ENCODE assay signal across 12 cellular contexts in the genomic region with DNA sequence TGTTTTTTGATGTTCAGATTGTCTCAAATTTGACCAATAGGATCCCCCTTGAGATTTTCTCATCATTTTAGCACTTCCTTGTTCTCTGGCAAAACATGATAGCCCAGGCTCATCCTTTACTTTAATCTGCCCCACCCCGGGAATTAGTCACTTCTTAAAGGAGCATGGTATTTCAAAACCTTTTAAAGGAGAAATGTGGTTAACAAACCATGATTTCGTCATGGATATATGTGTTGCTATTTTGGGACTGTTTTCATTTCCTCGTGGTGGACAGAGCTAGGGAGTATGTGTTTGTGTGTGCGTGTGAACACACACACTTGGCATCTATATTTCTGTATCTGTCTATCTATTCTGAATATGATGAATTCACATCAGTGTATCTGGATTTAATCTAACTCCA.
DNase-seq lines count a peak whose midpoint lies in the region; ATAC-seq and TF ChIP-seq lines count a peak whose summit lies in the region.
"Had no signal": no experiment of that assay in that cellular context is flagged by ENCODE, and none has a peak within 500 bp of the region (broad histone marks: within the 10 kb centered on the region; RNA-seq: fewer than 3 reads in every experiment).

No MANE protein-coding gene starts in this region.

- DNase-seq in activated CD8-positive, alpha-beta memory T cell treated with anti-CD3 and anti-CD28 coated beads, Interleukin-2, amount 10 ng/mL, durations not matched to agents 7 days and 5 days: no peak
- no peak for DNase-seq in activated CD8-positive, alpha-beta memory T cell treated with anti-CD3 and anti-CD28 coated beads, Interleukin-2, amount 50 U/mL, for 48 hours
- DNase-seq in SK-MEL-5 (ENCODE audit: low read depth, low spot score) (peak; percentile 15), fibroblast of lung (ENCODE audit: low read depth in 2 of 2) (peak; percentile 89 to 96), NCI-H510A (lab: John Stamatoyannopoulos, UW) (no peak)
- no peak for DNase-seq in activated CD8-positive, alpha-beta memory T cell treated with anti-CD3 and anti-CD28 coated beads for 24 hours
- DNase-seq: cortex of kidney had no signal

- H3K27me3 ChIP-seq in fibroblast of lung (ENCODE audit: control insufficient read depth, insufficient read depth, low read length): no peaks in the 10 kb centered on the region
- H3K27me3 ChIP-seq: BLaER1 had no signal

- no peak for ATAC-seq in activated CD8-positive, alpha-beta memory T cell treated with anti-CD3 and anti-CD28 coated beads, Interleukin-2, amount 10 ng/mL, durations not matched to agents 7 days and 5 days
- ATAC-seq in stimulated activated memory B cell treated with anti-CD40 and anti-IgM and Interleukin-4, amounts not matched to agents 10 μg/mL and 1 μg/mL and 100 μg/mL, for 72 hours: no peak
- no peak for ATAC-seq in GM18909 (IDR thresholded peaks at IDR 0.05; ENCODE audit: poor library complexity, unreplicated experiment)

- H3K79me2 ChIP-seq in fibroblast of lung (ENCODE audit: control insufficient read depth, insufficient read depth, low read length): peaks cover 1% of the 10 kb centered on the region

- no peaks in the 10 kb centered on the region for H3K27me3 Mint-ChIP-seq in activated CD8-positive, alpha-beta memory T cell treated with anti-CD3 and anti-CD28 coated beads, Interleukin-2, amount 10 ng/mL, durations not matched to agents 7 days and 5 days
- no peaks in the 10 kb centered on the region for H3K27me3 Mint-ChIP-seq in stimulated activated memory B cell treated with anti-CD40 and anti-IgM and Interleukin-4, amounts not matched to agents 10 μg/mL and 1 μg/mL and 100 μg/mL, for 72 hours
- H3K27me3 Mint-ChIP-seq: progenitor cell of endocrine pancreas had no signal

- H3K4me1 Mint-ChIP-seq in activated CD8-positive, alpha-beta memory T cell treated with anti-CD3 and anti-CD28 coated beads, Interleukin-2, amount 10 ng/mL, durations not matched to agents 7 days and 5 days: peaks cover 4% of the 10 kb centered on the region
- H3K4me1 Mint-ChIP-seq in stimulated activated memory B cell treated with anti-CD40 and anti-IgM and Interleukin-4, amounts not matched to agents 10 μg/mL and 1 μg/mL and 100 μg/mL, for 72 hours: peaks cover 5% of the 10 kb centered on the region

- no peak for TF ChIP-seq CTCF in fibroblast of lung (conservative IDR thresholded peaks at IDR 0.05 in 1 of 2, IDR thresholded peaks at IDR 0.05 in 1 of 2; ENCODE audit: low read depth in 1 of 2, low read length in 2 of 2)

- H3K27ac Mint-ChIP-seq in activated CD8-positive, alpha-beta memory T cell treated with anti-CD3 and anti-CD28 coated beads, Interleukin-2, amount 10 ng/mL, durations not matched to agents 7 days and 5 days: peak overlapping the region; percentile 35
- H3K27ac Mint-ChIP-seq in stimulated activated memory B cell treated with anti-CD40 and anti-IgM and Interleukin-4, amounts not matched to agents 10 μg/mL and 1 μg/mL and 100 μg/mL, for 72 hours: peak overlapping the region; percentile 70

- peak overlapping the region; percentile 40 for H3K4me2 ChIP-seq in fibroblast of lung (ENCODE audit: extremely low read depth, insufficient read depth, low read length)
- H3K4me2 ChIP-seq: BLaER1, KMS-11 had no signal

- in situ Hi-C loops in SK-MEL-5 (cut with HindIII; ENCODE audit: low pct_unique_long_range_greater_than_20kb, low sequenced_read_pairs): no loop called here

- H3K36me3 Mint-ChIP-seq in activated CD8-positive, alpha-beta memory T cell treated with anti-CD3 and anti-CD28 coated beads, Interleukin-2, amount 10 ng/mL, durations not matched to agents 7 days and 5 days: peaks cover 49% of the 10 kb centered on the region
- peaks cover 49% of the 10 kb centered on the region for H3K36me3 Mint-ChIP-seq in stimulated activated memory B cell treated with anti-CD40 and anti-IgM and Interleukin-4, amounts not matched to agents 10 μg/mL and 1 μg/mL and 100 μg/mL, for 72 hours

- no peaks in the 10 kb centered on the region for H3K9me3 ChIP-seq in fibroblast of lung (ENCODE audit: control insufficient read depth, insufficient read depth, low read depth, low read length)
- H3K9me3 ChIP-seq: BLaER1 had no signal

- no peak overlapping the region for H2AFZ ChIP-seq in fibroblast of lung (ENCODE audit: low read length)

- H3K9me3 Mint-ChIP-seq in activated CD8-positive, alpha-beta memory T cell treated with anti-CD3 and anti-CD28 coated beads, Interleukin-2, amount 10 ng/mL, durations not matched to agents 7 days and 5 days (ENCODE audit: low read depth): no peaks in the 10 kb centered on the region
- no peaks in the 10 kb centered on the region for H3K9me3 Mint-ChIP-seq in stimulated activated memory B cell treated with anti-CD40 and anti-IgM and Interleukin-4, amounts not matched to agents 10 μg/mL and 1 μg/mL and 100 μg/mL, for 72 hours

- peaks cover 9% of the 10 kb centered on the region for H3K4me1 ChIP-seq in fibroblast of lung (ENCODE audit: control insufficient read depth, extremely low read depth, insufficient read depth, low read length)

- H3K4me3 ChIP-seq in fibroblast of lung (replicated peaks in 1 of 4; ENCODE audit: control extremely low read depth in 1 of 4, insufficient read depth in 1 of 4, low read depth in 3 of 4, low read length in 4 of 4): no peak overlapping the region
- H3K4me3 ChIP-seq: BLaER1 had no signal

- no peaks in the 10 kb centered on the region for H3K36me3 ChIP-seq in fibroblast of lung (ENCODE audit: control insufficient read depth, insufficient read depth, low read length)

- CTCF ChIA-PET in activated CD8-positive, alpha-beta memory T cell treated with anti-CD3 and anti-CD28 coated beads, Interleukin-2, amount 10 ng/mL, durations not matched to agents 7 days and 5 days (lab: Charles Lee): no interaction called here

- peak overlapping the region; percentile 68 for H3K27ac ChIP-seq in fibroblast of lung (ENCODE audit: insufficient read depth, low read length)
- H3K27ac ChIP-seq: BLaER1, KMS-11 had no signal

- no peak overlapping the region for H3K9ac ChIP-seq in fibroblast of lung (ENCODE audit: insufficient read depth, low read length)
- H3K9ac ChIP-seq: BLaER1, KMS-11 had no signal

- no peaks in the 10 kb centered on the region for H4K20me1 ChIP-seq in fibroblast of lung (ENCODE audit: control insufficient read depth, extremely low read depth, insufficient read depth, low read length)

- H3K4me3 Mint-ChIP-seq in activated CD8-positive, alpha-beta memory T cell treated with anti-CD3 and anti-CD28 coated beads, Interleukin-2, amount 10 ng/mL, durations not matched to agents 7 days and 5 days: no peak overlapping the region
- no peak overlapping the region for H3K4me3 Mint-ChIP-seq in stimulated activated memory B cell treated with anti-CD40 and anti-IgM and Interleukin-4, amounts not matched to agents 10 μg/mL and 1 μg/mL and 100 μg/mL, for 72 hours

Comparison
In these comparisons a context has a peak if more than half of its experiments do, and no peak if none do; other contexts are left out.
1. DNase-seq: peak in SK-MEL-5 (single experiment) and fibroblast of lung (2 of 2); none in activated CD8-positive, alpha-beta memory T cell treated with anti-CD3 and anti-CD28 coated beads, Interleukin-2, amount 10 ng/mL, durations not matched to agents 7 days and 5 days (single experiment), activated CD8-positive, alpha-beta memory T cell treated with anti-CD3 and anti-CD28 coated beads, Interleukin-2, amount 50 U/mL, for 48 hours (single experiment), NCI-H510A (single experiment) and activated CD8-positive, alpha-beta memory T cell treated with anti-CD3 and anti-CD28 coated beads for 24 hours (single experiment).